Comparison of ENCODE assay signal across 8 cellular contexts in the genomic region with DNA sequence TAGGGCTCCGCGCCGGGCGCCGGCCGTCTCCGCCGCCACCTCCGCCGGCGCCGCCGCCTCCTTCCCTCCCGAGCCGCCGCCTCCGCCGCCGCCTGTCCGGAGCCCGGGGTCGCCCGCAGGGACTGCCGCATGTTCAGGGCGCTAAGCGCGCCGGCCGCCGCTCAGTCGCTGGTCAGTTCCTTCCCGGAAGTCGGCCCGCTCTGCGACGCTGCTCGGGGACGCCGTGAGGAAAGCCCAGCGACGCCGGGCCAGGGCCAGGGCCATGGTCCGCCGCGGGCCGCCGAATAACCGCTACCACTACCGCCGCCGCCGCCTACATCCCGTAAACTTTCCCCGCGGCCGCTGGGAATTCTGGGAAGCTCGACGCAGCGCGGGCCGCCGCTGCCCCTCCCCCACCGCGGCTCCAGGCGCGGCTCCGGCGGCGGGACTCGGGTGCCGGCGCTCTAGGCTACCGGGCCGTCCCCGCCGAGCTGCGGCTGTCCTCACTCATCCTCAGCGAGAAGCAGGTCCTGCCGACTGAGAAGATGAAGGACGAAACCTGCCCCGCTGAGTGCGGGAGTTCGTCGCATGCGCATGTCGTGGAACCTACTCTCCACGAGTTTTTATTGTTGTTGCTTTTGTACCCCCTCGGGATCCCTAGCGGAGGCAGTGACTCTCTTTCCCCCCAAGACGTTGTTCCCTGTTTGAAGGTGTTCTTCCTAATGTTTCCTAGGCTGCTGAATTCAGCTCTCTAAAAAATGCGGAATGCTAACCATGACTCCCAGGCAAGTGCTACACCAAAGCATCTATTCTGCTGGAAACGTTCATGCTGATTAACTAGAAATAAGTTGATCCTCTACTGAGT. TPM values are rescaled to one million over a fixed set of nuclear protein-coding genes. Genes with fewer than 3 reads are reported as not detected.
DNase-seq lines count a peak whose midpoint lies in the region; ATAC-seq and TF ChIP-seq lines count a peak whose summit lies in the region.

A gene (minus strand): TSS at position 299 of the 844 bp plus-strand sequence. CDS start 339 bp downstream, outside the sequence.

- under 1% methylated on average over 90 of the region's 92 CpGs for WGBS in right cardiac atrium

- H3K9ac ChIP-seq in rectal smooth muscle tissue (ENCODE audit: low read length), result peak within 1 kb of the TSS; percentile 88

- no peaks in the 10 kb centered on the region for H3K36me3 ChIP-seq in rectal smooth muscle tissue (ENCODE audit: control insufficient read depth, insufficient read depth, low read length)

- peak; percentile 96 to 97 for ATAC-seq in right cardiac atrium

- TF ChIP-seq CTCF in GM10266 (IDR thresholded peaks at IDR 0.05; ENCODE audit: control insufficient read depth, insufficient read depth, low read depth, missing control alignments) (no peak), HFF-Myc (IDR thresholded peaks at IDR 0.05; ENCODE audit: low read depth, low read length, missing control alignments) (no peak)

- H3K4me3 ChIP-seq in HFF-Myc (replicated peaks; ENCODE audit: low read depth, low read length) (peak within 1 kb of the TSS; percentile 88), right cardiac atrium (ENCODE audit: low read length) (peak within 1 kb of the TSS; percentile 97), rectal smooth muscle tissue (ENCODE audit: low read length) (peak within 1 kb of the TSS; percentile 76)

- intact Hi-C loops in right cardiac atrium (cut with DNase I), result no loop called here

- H3K27ac ChIP-seq in angular gyrus (ENCODE audit: low read depth, low read length) (peak within 1 kb of the TSS; percentile 91), right cardiac atrium (ENCODE audit: low read length) (peak within 1 kb of the TSS; percentile 99), rectal smooth muscle tissue (ENCODE audit: low read depth, low read length) (peak within 1 kb of the TSS; percentile 91)

- H3K4me1 ChIP-seq in right cardiac atrium (ENCODE audit: control insufficient read depth, insufficient read depth, low read length) (no peaks in the 10 kb centered on the region), rectal smooth muscle tissue (ENCODE audit: control insufficient read depth, insufficient read depth, low read length) (no peaks in the 10 kb centered on the region)

- no peaks in the 10 kb centered on the region for H3K9me3 ChIP-seq in right cardiac atrium (ENCODE audit: control insufficient read depth, low read length)

- peak; percentile 58 for DNase-seq in GM10266 (ENCODE audit: extremely low spot score)
- DNase-seq in HFF-Myc (ENCODE audit: extremely low read depth, low read depth), result no peak
- peak; percentile 81 for DNase-seq in NCI-H1092 (lab: John Stamatoyannopoulos, UW)
- peak; percentile 9 to 55 (median 28) for DNase-seq in T-helper 1 cell
- DNase-seq in right cardiac atrium, result peak; percentile 87 to 94 (median 94)
- DNase-seq in epidermal melanocyte (ENCODE audit: insufficient read length, low spot score), result no peak

- H3K27me3 ChIP-seq in right cardiac atrium (ENCODE audit: control insufficient read depth, insufficient read depth), result no peaks in the 10 kb centered on the region
- no peaks in the 10 kb centered on the region for H3K27me3 ChIP-seq in rectal smooth muscle tissue (ENCODE audit: control insufficient read depth, insufficient read depth, low read length)

RNA-seq across cellular contexts. Expression of the gene that starts here (rescaled TPM):
- 10 to 100 TPM; 28.0 to 31.2 (median 29.2) TPM for total RNA-seq in right cardiac atrium
- polyA plus RNA-seq in right cardiac atrium, result 20.3 TPM

Comparison
In these comparisons a context has a peak if more than half of its experiments do, and no peak if none do; other contexts are left out.
1. DNase-seq: peak in GM10266 (single experiment), NCI-H1092 (single experiment), T-helper 1 cell (5 of 5) and right cardiac atrium (3 of 3); none in HFF-Myc (single experiment) and epidermal melanocyte (single experiment).
2. Peak in every context shown above with its lines, with median percentiles within 50 percentile points of each other: H3K4me3 ChIP-seq and H3K27ac ChIP-seq.